Comparison of ENCODE assay signal across 1 cellular context in the genomic region with DNA sequence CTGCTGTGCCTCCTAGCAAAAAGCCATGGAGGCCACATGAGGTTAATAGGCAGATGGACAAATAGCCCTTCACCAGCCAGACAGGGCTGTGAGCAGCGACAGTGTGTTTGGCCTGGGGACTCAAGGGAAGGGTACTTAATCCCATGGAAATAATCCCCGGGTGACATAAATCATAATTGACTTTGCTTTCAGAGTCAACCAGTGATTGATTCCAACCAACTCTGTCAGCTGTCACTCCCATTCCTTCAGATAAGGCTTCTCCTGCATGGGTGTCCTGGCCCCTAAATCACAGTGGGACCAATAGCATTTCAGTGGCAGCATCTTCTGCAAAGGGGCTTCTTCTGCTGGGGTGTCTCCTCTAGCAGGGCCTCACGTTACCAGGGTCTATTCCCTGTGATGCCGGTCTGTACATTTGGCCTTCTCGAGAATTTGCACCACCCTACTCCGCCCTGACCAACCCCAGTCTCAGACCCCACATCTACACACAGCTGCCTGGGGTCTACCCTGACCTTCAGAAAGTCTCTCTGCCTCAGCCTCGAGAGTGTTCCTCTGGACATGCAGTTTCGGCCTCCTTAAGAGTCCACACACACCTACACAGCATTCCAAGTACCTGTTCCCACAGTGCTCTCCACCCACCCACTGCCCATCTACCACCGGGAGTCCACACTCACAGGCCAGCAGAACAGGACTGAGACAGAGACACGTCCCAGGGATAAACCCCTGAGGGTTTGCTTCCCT.
TF ChIP-seq lines count a peak whose summit lies in the region.

No MANE protein-coding gene starts in this region.

TF ChIP-seq in IMR-90, 13 proteins besides CTCF, POLR2A, EP300 and RAD21:
- TF ChIP-seq, protein P1, sequence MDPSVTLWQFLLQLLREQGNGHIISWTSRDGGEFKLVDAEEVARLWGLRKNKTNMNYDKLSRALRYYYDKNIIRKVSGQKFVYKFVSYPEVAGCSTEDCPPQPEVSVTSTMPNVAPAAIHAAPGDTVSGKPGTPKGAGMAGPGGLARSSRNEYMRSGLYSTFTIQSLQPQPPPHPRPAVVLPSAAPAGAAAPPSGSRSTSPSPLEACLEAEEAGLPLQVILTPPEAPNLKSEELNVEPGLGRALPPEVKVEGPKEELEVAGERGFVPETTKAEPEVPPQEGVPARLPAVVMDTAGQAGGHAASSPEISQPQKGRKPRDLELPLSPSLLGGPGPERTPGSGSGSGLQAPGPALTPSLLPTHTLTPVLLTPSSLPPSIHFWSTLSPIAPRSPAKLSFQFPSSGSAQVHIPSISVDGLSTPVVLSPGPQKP (IDR thresholded peaks at IDR 0.05; ENCODE audit: borderline replicate concordance, low read depth, low read length) = no peak
- no peak for TF ChIP-seq FOS (IDR thresholded peaks at IDR 0.05; ENCODE audit: low read depth, low read length)
- no peak for TF ChIP-seq SMC3 (IDR thresholded peaks at IDR 0.05; ENCODE audit: low read depth, low read length)
- no peak for TF ChIP-seq BHLHE40 (IDR thresholded peaks at IDR 0.05; ENCODE audit: low read depth, low read length)
- TF ChIP-seq NFE2L2 (IDR thresholded peaks at IDR 0.05; ENCODE audit: low read depth, low read length) = no peak
- no peak for TF ChIP-seq RCOR1 (IDR thresholded peaks at IDR 0.05; ENCODE audit: insufficient replicate concordance, low read length)
- no peak for TF ChIP-seq CHD1 (IDR thresholded peaks at IDR 0.05; ENCODE audit: low read depth, low read length)
- TF ChIP-seq CEBPB (IDR thresholded peaks at IDR 0.05; ENCODE audit: low read depth, low read length) = no peak
- TF ChIP-seq MAZ (IDR thresholded peaks at IDR 0.05; ENCODE audit: borderline replicate concordance, low read depth, low read length) = no peak
- TF ChIP-seq MXI1 (IDR thresholded peaks at IDR 0.05; ENCODE audit: borderline replicate concordance, low read depth, low read length) = no peak
- TF ChIP-seq, protein P2, sequence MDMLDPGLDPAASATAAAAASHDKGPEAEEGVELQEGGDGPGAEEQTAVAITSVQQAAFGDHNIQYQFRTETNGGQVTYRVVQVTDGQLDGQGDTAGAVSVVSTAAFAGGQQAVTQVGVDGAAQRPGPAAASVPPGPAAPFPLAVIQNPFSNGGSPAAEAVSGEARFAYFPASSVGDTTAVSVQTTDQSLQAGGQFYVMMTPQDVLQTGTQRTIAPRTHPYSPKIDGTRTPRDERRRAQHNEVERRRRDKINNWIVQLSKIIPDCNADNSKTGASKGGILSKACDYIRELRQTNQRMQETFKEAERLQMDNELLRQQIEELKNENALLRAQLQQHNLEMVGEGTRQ (IDR thresholded peaks at IDR 0.05; ENCODE audit: low read depth, low read length) = no peak
- no peak for TF ChIP-seq RFX5 (IDR thresholded peaks at IDR 0.05; ENCODE audit: low read depth, low read length)
- no peak for TF ChIP-seq MAFK (IDR thresholded peaks at IDR 0.05; ENCODE audit: low read depth, low read length)
